In the genomic region with DNA sequence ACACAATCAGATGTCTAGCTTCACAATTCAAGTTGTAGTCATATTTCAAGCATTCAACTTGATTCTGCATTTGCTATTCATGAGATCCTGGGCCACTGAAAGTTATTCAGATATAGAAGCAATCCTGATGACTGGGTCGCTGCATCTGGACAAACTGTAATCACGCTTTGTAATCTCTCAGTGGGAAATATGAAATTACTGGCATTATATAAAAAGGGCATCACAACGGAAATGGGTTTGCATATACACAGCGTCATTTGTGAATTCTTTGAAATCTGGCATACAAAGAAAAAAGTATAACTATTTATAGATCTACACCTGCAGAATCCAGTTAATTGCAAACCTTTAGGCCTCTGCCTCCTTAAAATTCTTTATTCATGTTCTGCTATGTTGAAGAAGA, we compare ENCODE assay signal across 28 cellular contexts.
DNase-seq lines count a peak whose midpoint lies in the region; ATAC-seq and TF ChIP-seq lines count a peak whose summit lies in the region.
"Had no signal": no experiment of that assay in that cellular context is flagged by ENCODE, and none has a peak within 500 bp of the region (broad histone marks: within the 10 kb centered on the region; RNA-seq: fewer than 3 reads in every experiment).

No MANE protein-coding gene starts in this region.

- no peak overlapping the region for H3K27ac ChIP-seq in SK-N-SH (ENCODE audit: low read depth in 2 of 2, low read length in 1 of 2)
- H3K27ac ChIP-seq in CD8-positive, alpha-beta memory T cell (ENCODE audit: low read depth, low read length) = no peak overlapping the region
- H3K27ac ChIP-seq: 22Rv1, BLaER1, SJSA1 had no signal

- DNase-seq in SK-N-SH = peak; percentile 17
- no peak for DNase-seq in CD8-positive, alpha-beta memory T cell
- DNase-seq in NCI-H146 (lab: John Stamatoyannopoulos, UW) = peak; percentile 45
- DNase-seq in memory B cell (ENCODE audit: low spot score in 2 of 2) = no peak
- DNase-seq in NCI-H510A (lab: John Stamatoyannopoulos, UW) = no peak
- no peak for DNase-seq in DMS79 treated with DMSO at 0.1 percent for 48 hours (lab: John Stamatoyannopoulos, UW)
- DNase-seq: ACHN; Calu3; CD4-positive, alpha-beta memory T cell; DMS153; EL; GF-D8; H9; HFFc6; MM.1S; NCI-H1105; NCI-H1694; NCI-H2081 treated with DMSO at 0.1 percent for 48 hours; NCI-H2171 treated with DMSO at 0.1 percent for 48 hours; NCI-H526 treated with DMSO at 0.1 percent for 48 hours; SW 1271 had no signal

- TF ChIP-seq EP300 in SK-N-SH (IDR thresholded peaks at IDR 0.05; ENCODE audit: borderline replicate concordance in 1 of 2, low read depth in 1 of 2, low read length in 1 of 2) = no peak

- no peak overlapping the region for H3K9ac ChIP-seq in SK-N-SH
- H3K9ac ChIP-seq: BLaER1 had no signal

- peaks cover 0 to 18% of the 10 kb centered on the region in 2 experiments for H3K36me3 ChIP-seq in SK-N-SH (replicated peaks in 1 of 2; ENCODE audit: control insufficient read depth in 1 of 2, insufficient read depth in 2 of 2, low read length in 1 of 2)
- H3K36me3 ChIP-seq in CD8-positive, alpha-beta memory T cell (ENCODE audit: insufficient read depth, low read length) = peaks cover 16% of the 10 kb centered on the region

- H3K9me3 Mint-ChIP-seq in CD8-positive, alpha-beta memory T cell = peaks cover 0 to 3% (median 0%) of the 10 kb centered on the region in 5 donors
- H3K9me3 Mint-ChIP-seq in memory B cell = peaks cover 6% of the 10 kb centered on the region

- no peak overlapping the region for H3K4me3 ChIP-seq in SK-N-SH (ENCODE audit: low read depth in 2 of 2, low read length in 1 of 2)
- H3K4me3 ChIP-seq in CD8-positive, alpha-beta memory T cell (ENCODE audit: low read length) = no peak overlapping the region
- H3K4me3 ChIP-seq: BLaER1, K562, SJSA1 had no signal

- POLR2A ChIA-PET in SK-N-SH (lab: Yijun Ruan, JAX) = no interaction called here
- POLR2A ChIA-PET in CD8-positive, alpha-beta memory T cell (lab: Charles Lee) = no interaction called here

- H3K4me3 Mint-ChIP-seq in CD8-positive, alpha-beta memory T cell = no peak overlapping the region
- no peak overlapping the region for H3K4me3 Mint-ChIP-seq in memory B cell
- H3K4me3 Mint-ChIP-seq: H9, HFFc6 had no signal

- no peaks in the 10 kb centered on the region for H4K20me1 ChIP-seq in SK-N-SH (ENCODE audit: insufficient read depth)
- H4K20me1 ChIP-seq: BLaER1 had no signal

- ATAC-seq in SK-N-SH treated with all-trans-retinoic acid at 6 μM for 48 hours (no peak), memory B cell (ENCODE audit: low read depth) (no peak), GM21390 (IDR thresholded peaks at IDR 0.05; ENCODE audit: unreplicated experiment) (no peak)
- ATAC-seq: K562, Right ventricle myocardium inferior had no signal

- H3K27me3 ChIP-seq in SK-N-SH (ENCODE audit: insufficient read depth) = no peaks in the 10 kb centered on the region
- H3K27me3 ChIP-seq in CD8-positive, alpha-beta memory T cell (ENCODE audit: insufficient read depth, low read length, poor library complexity, severe bottlenecking) = no peaks in the 10 kb centered on the region
- H3K27me3 ChIP-seq: BLaER1, SJSA1 had no signal

- H3K27me3 Mint-ChIP-seq in CD8-positive, alpha-beta memory T cell = no peaks in the 10 kb centered on the region
- H3K27me3 Mint-ChIP-seq in memory B cell = no peaks in the 10 kb centered on the region
- H3K27me3 Mint-ChIP-seq: CD4-positive, alpha-beta memory T cell had no signal

- H3K36me3 Mint-ChIP-seq in CD8-positive, alpha-beta memory T cell = peaks cover 23 to 82% (median 34%) of the 10 kb centered on the region in 3 donors
- peaks cover 43% of the 10 kb centered on the region for H3K36me3 Mint-ChIP-seq in memory B cell

- CTCF ChIA-PET in SK-N-SH (lab: Yijun Ruan, JAX) = interaction anchor here (0.6 to 1.6 kb wide), 2 partner anchors 16 to 312 kb away, joined by 3 to 5 read pairs; no protein-coding TSS in a partner anchor
- CTCF ChIA-PET in CD8-positive, alpha-beta memory T cell (lab: Charles Lee) = interaction anchor here (1.7 kb wide), 1 partner anchor 328 kb away, joined by 3 read pairs; a partner anchor contains a TSS

- H3K4me2 ChIP-seq in SK-N-SH = no peak overlapping the region
- H3K4me2 ChIP-seq: BLaER1 had no signal

- WGBS in SK-N-SH (ENCODE audit: low lambda C conversion rate) = 77% methylated on average over 4 of the region's 4 CpGs

- peak overlapping the region in 5 of 8 donors; percentile 13 to 68 (median 30) for H3K27ac Mint-ChIP-seq in CD8-positive, alpha-beta memory T cell
- peak overlapping the region; percentile 72 for H3K27ac Mint-ChIP-seq in memory B cell
- H3K27ac Mint-ChIP-seq: H9, HFFc6 had no signal

- H3K79me2 ChIP-seq in SK-N-SH (ENCODE audit: insufficient read depth) = no peaks in the 10 kb centered on the region

- TF ChIP-seq CTCF in SK-N-SH (IDR thresholded peaks at IDR 0.05) = no peak

- peaks cover 8% of the 10 kb centered on the region for H3F3A ChIP-seq in SK-N-SH (replicated peaks; ENCODE audit: insufficient read depth)

- H3K4me1 ChIP-seq in SK-N-SH (ENCODE audit: control insufficient read depth in 1 of 2, insufficient read depth in 2 of 2, low read depth in 1 of 2, low read length in 1 of 2) = peaks cover 0 to 9% of the 10 kb centered on the region in 2 experiments; a peak in 2 of 4 replicates
- H3K4me1 ChIP-seq in CD8-positive, alpha-beta memory T cell (ENCODE audit: insufficient read depth, low read length) = no peaks in the 10 kb centered on the region
- H3K4me1 ChIP-seq: BLaER1, SJSA1 had no signal

- no peak for TF ChIP-seq RAD21 in SK-N-SH (IDR thresholded peaks at IDR 0.05; ENCODE audit: low read length)

- no peaks in the 10 kb centered on the region for H3K9me2 ChIP-seq in SK-N-SH

- H2AFZ ChIP-seq in SK-N-SH (ENCODE audit: low read depth) = no peak overlapping the region

- H3K9me3 ChIP-seq in SK-N-SH = no peaks in the 10 kb centered on the region
- H3K9me3 ChIP-seq in CD8-positive, alpha-beta memory T cell (ENCODE audit: low read length) = no peaks in the 10 kb centered on the region

- H3K4me1 Mint-ChIP-seq in CD8-positive, alpha-beta memory T cell = peaks cover 66 to 80% (median 76%) of the 10 kb centered on the region in 3 donors
- peaks cover 13% of the 10 kb centered on the region for H3K4me1 Mint-ChIP-seq in memory B cell

TF ChIP-seq in SK-N-SH, 30 proteins besides CTCF, POLR2A, EP300 and RAD21:
- TF ChIP-seq SIN3A (IDR thresholded peaks at IDR 0.05; ENCODE audit: borderline replicate concordance, low read depth, low read length) (no peak), TCF12 (IDR thresholded peaks at IDR 0.05) (no peak), ELF1 (IDR thresholded peaks at IDR 0.05) (no peak), RCOR1 (IDR thresholded peaks at IDR 0.05; ENCODE audit: low read length) (no peak)
- TF ChIP-seq, protein P1, sequence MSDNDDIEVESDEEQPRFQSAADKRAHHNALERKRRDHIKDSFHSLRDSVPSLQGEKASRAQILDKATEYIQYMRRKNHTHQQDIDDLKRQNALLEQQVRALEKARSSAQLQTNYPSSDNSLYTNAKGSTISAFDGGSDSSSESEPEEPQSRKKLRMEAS (IDR thresholded peaks at IDR 0.05; ENCODE audit: low read depth) = no peak
- TF ChIP-seq, protein P2, sequence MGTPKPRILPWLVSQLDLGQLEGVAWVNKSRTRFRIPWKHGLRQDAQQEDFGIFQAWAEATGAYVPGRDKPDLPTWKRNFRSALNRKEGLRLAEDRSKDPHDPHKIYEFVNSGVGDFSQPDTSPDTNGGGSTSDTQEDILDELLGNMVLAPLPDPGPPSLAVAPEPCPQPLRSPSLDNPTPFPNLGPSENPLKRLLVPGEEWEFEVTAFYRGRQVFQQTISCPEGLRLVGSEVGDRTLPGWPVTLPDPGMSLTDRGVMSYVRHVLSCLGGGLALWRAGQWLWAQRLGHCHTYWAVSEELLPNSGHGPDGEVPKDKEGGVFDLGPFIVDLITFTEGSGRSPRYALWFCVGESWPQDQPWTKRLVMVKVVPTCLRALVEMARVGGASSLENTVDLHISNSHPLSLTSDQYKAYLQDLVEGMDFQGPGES (IDR thresholded peaks at IDR 0.05; ENCODE audit: low read depth, low read length) = no peak

TF ChIP-seq in SK-N-SH treated with all-trans-retinoic acid at 6 μM for 48 hours, 23 proteins besides CTCF, POLR2A, EP300 and RAD21 (continues in another document):
- TF ChIP-seq ISL1 (CRISPR knock-in tag; IDR thresholded peaks at IDR 0.05) = no peak
- TF ChIP-seq, protein P3, sequence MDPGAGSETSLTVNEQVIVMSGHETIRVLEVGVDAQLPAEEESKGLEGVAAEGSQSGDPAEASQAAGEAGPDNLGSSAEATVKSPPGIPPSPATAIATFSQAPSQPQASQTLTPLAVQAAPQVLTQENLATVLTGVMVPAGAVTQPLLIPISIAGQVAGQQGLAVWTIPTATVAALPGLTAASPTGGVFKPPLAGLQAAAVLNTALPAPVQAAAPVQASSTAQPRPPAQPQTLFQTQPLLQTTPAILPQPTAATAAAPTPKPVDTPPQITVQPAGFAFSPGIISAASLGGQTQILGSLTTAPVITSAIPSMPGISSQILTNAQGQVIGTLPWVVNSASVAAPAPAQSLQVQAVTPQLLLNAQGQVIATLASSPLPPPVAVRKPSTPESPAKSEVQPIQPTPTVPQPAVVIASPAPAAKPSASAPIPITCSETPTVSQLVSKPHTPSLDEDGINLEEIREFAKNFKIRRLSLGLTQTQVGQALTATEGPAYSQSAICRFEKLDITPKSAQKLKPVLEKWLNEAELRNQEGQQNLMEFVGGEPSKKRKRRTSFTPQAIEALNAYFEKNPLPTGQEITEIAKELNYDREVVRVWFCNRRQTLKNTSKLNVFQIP (CRISPR knock-in tag; IDR thresholded peaks at IDR 0.05; ENCODE audit: borderline replicate concordance, low read depth) = no peak
- TF ChIP-seq, protein P4, sequence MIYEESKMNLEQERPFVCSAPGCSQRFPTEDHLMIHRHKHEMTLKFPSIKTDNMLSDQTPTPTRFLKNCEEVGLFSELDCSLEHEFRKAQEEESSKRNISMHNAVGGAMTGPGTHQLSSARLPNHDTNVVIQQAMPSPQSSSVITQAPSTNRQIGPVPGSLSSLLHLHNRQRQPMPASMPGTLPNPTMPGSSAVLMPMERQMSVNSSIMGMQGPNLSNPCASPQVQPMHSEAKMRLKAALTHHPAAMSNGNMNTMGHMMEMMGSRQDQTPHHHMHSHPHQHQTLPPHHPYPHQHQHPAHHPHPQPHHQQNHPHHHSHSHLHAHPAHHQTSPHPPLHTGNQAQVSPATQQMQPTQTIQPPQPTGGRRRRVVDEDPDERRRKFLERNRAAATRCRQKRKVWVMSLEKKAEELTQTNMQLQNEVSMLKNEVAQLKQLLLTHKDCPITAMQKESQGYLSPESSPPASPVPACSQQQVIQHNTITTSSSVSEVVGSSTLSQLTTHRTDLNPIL (CRISPR knock-in tag; IDR thresholded peaks at IDR 0.05; ENCODE audit: low read depth) = no peak
- TF ChIP-seq SNAI2 (CRISPR knock-in tag; IDR thresholded peaks at IDR 0.05) = no peak
- no peak for TF ChIP-seq TCF4 (CRISPR knock-in tag; IDR thresholded peaks at IDR 0.05; ENCODE audit: borderline replicate concordance)

Comparison
In these comparisons a context has a peak if more than half of its experiments do, and no peak if none do; other contexts are left out.
1. DNase-seq: peak in SK-N-SH (single experiment) and NCI-H146 (single experiment); none in CD8-positive, alpha-beta memory T cell (0 of 5), memory B cell (0 of 2), NCI-H510A (single experiment) and DMS79 treated with DMSO at 0.1 percent for 48 hours (single experiment).